ENCODE assay signal across 9 cellular contexts in genomic region chr2:160278101-160278888, GRCh38.
A peak's percentile ranks its signal among the peaks of the same experiment; 100 is the strongest.
DNase-seq lines count a peak whose midpoint lies in the region; ATAC-seq and TF ChIP-seq lines count a peak whose summit lies in the region.
"Had no signal": no experiment of that assay in that cellular context is flagged by ENCODE, and none has a peak within 500 bp of the region (broad histone marks: within the 10 kb centered on the region; RNA-seq: fewer than 3 reads in every experiment).

No MANE protein-coding gene starts in this region.

- no peak overlapping the region for H3K4me2 ChIP-seq in HCT116 (ENCODE audit: low read length)
- H3K4me2 ChIP-seq in osteoblast (ENCODE audit: insufficient read depth, low read length) = no peak overlapping the region
- H3K4me2 ChIP-seq: PC-9 had no signal

- no TSS peak for BruUV-seq in HCT116 (replicated peaks; lab: Mats Ljungman, UMichigan)

- H2AFZ ChIP-seq in HCT116 (ENCODE audit: low read depth, low read length, poor library complexity, severe bottlenecking) = no peak overlapping the region
- H2AFZ ChIP-seq in osteoblast (ENCODE audit: low read length) = no peak overlapping the region
- H2AFZ ChIP-seq: PC-9 had no signal

- H3K36me3 ChIP-seq in HCT116 (ENCODE audit: control insufficient read depth in 1 of 2, insufficient read depth in 2 of 2, low read length in 2 of 2) (peaks cover 0 to 3% of the 10 kb centered on the region in 2 experiments; a peak in 1 of 4 replicates), osteoblast (ENCODE audit: insufficient read depth, low read length) (peaks cover 58% of the 10 kb centered on the region), body of pancreas (replicated peaks in 1 of 2; ENCODE audit: insufficient read depth in 1 of 2, low read depth in 2 of 2) (no peaks in the 10 kb centered on the region)

- RAD21 ChIA-PET in HCT116 (lab: Charles Lee; ENCODE audit: low non-redundant PET in 1 of 2, low total read pairs in 2 of 2, uncharacterized antibody in 2 of 2, unreplicated experiment in 2 of 2) = no interaction called here

- H4K20me1 ChIP-seq in HCT116 (ENCODE audit: insufficient read depth) (no peaks in the 10 kb centered on the region), osteoblast (ENCODE audit: insufficient read depth, low read length) (no peaks in the 10 kb centered on the region)

- H3K9ac ChIP-seq in HCT116 (ENCODE audit: low read length) = no peak overlapping the region

- no peak overlapping the region for H3K4me3 ChIP-seq in HCT116 (replicated peaks in 1 of 2; ENCODE audit: low read depth in 1 of 2, low read length in 2 of 2)
- H3K4me3 ChIP-seq in osteoblast (ENCODE audit: insufficient read depth, low read length) = no peak overlapping the region
- no peak overlapping the region for H3K4me3 ChIP-seq in dorsolateral prefrontal cortex
- no peak overlapping the region for H3K4me3 ChIP-seq in body of pancreas
- H3K4me3 ChIP-seq: PC-9 had no signal

- no peaks in the 10 kb centered on the region for H3K9me2 ChIP-seq in HCT116 (ENCODE audit: insufficient read depth)

- TF ChIP-seq POLR2A in HCT116 (IDR thresholded peaks at IDR 0.05; ENCODE audit: borderline replicate concordance, extremely low read depth, insufficient read depth, insufficient read length) = no peak
- no peak for TF ChIP-seq POLR2A in body of pancreas (IDR thresholded peaks at IDR 0.05)

- no peak for TF ChIP-seq RAD21 in HCT116 (IDR thresholded peaks at IDR 0.05; ENCODE audit: low read depth)

- CTCF ChIA-PET in HCT116 (lab: Charles Lee) = interaction anchor here (0.8 to 1.6 kb wide), 11 partner anchors 8 to 788 kb away, joined by 3 to 6 read pairs (median 4); no protein-coding TSS in a partner anchor

- H3K27ac ChIP-seq in HCT116 (ENCODE audit: low read depth, low read length) (no peak overlapping the region), osteoblast (ENCODE audit: low read depth, low read length) (peak overlapping the region; percentile 41), dorsolateral prefrontal cortex (peak overlapping the region in 1 of 59 donors; percentile 18), body of pancreas (peak overlapping the region in 1 of 4 donors; percentile 26)
- H3K27ac ChIP-seq: PC-9 had no signal

- no peaks in the 10 kb centered on the region for H3K9me3 ChIP-seq in HCT116 (ENCODE audit: control insufficient read depth in 1 of 2, insufficient read depth in 1 of 2, low read depth in 1 of 2, low read length in 2 of 2)
- H3K9me3 ChIP-seq in osteoblast (ENCODE audit: low read depth, low read length) = no peaks in the 10 kb centered on the region
- H3K9me3 ChIP-seq in body of pancreas = no peaks in the 10 kb centered on the region

- POLR2A ChIA-PET in HCT116 (lab: Charles Lee) = no interaction called here

- WGBS in body of pancreas, 2 donors = 80% methylated on average over 9 of the region's 9 CpGs

- intact Hi-C loops in HCT116 (cut with micrococcal nuclease) (no loop called here), dorsolateral prefrontal cortex (cut with DNase I) (no loop called here), body of pancreas (cut with DNase I) (no loop called here)

- DNase-seq in HCT116 (ENCODE audit: low read depth, low spot score) = no peak
- no peak for DNase-seq in osteoblast (ENCODE audit: insufficient read length, low spot score, missing footprints)
- no peak for DNase-seq in activated CD4-positive, alpha-beta T cell treated with anti-CD3 and anti-CD28 coated beads for 48 hours
- DNase-seq in dorsolateral prefrontal cortex = no peak
- no peak for DNase-seq in NCI-H2029 (lab: John Stamatoyannopoulos, UW)
- DNase-seq in body of pancreas = no peak
- DNase-seq: PC-9 had no signal

- H3K4me1 ChIP-seq in HCT116 (ENCODE audit: control insufficient read depth in 1 of 2, insufficient read depth in 2 of 2, low read length in 2 of 2) (peaks cover 0 to 3% of the 10 kb centered on the region in 2 experiments; a peak in 1 of 4 replicates), osteoblast (ENCODE audit: insufficient read depth, low read length) (peaks cover 19% of the 10 kb centered on the region), body of pancreas (peaks cover 31% of the 10 kb centered on the region)

- ATAC-seq in GM18868 (IDR thresholded peaks at IDR 0.05; ENCODE audit: unreplicated experiment) (peak; percentile 98), HCT116 (peak; percentile 85), SK-N-SH treated with all-trans-retinoic acid at 6 μM for 48 hours (peak; percentile 14; the same call in 1 of the 3 replicates), body of pancreas (no peak)

- H3K27me3 ChIP-seq in HCT116 (ENCODE audit: insufficient read depth, low read length) = no peaks in the 10 kb centered on the region
- H3K27me3 ChIP-seq in osteoblast (ENCODE audit: insufficient read depth, low read length) = no peaks in the 10 kb centered on the region
- H3K27me3 ChIP-seq in dorsolateral prefrontal cortex = no peaks in the 10 kb centered on the region
- no peaks in the 10 kb centered on the region for H3K27me3 ChIP-seq in body of pancreas

- H3K79me2 ChIP-seq in HCT116 (ENCODE audit: insufficient read depth, low read length) = no peaks in the 10 kb centered on the region
- H3K79me2 ChIP-seq in osteoblast (ENCODE audit: insufficient read depth, low read length) = no peaks in the 10 kb centered on the region

- TF ChIP-seq CTCF in HCT116 (IDR thresholded peaks at IDR 0.05 in 2 of 3, conservative IDR thresholded peaks at IDR 0.05 in 1 of 3; ENCODE audit: borderline replicate concordance in 1 of 3, insufficient read depth in 1 of 3, low read depth in 2 of 3, low read length in 2 of 3) = no peak
- no peak for TF ChIP-seq CTCF in osteoblast (IDR thresholded peaks at IDR 0.05; ENCODE audit: extremely low read depth, low read depth, low read length)
- no peak for TF ChIP-seq CTCF in dorsolateral prefrontal cortex (IDR thresholded peaks at IDR 0.05 in 54 of 56, conservative IDR thresholded peaks at IDR 0.05 in 2 of 56; ENCODE audit: low read depth in 1 of 56, partially characterized antibody in 56 of 56)
- TF ChIP-seq CTCF in body of pancreas (IDR thresholded peaks at IDR 0.05) = no peak

TF ChIP-seq in HCT116, 20 proteins besides CTCF, POLR2A, EP300 and RAD21:
- TF ChIP-seq FOSL1 (IDR thresholded peaks at IDR 0.05; ENCODE audit: low read depth) = 0 out of 2 replicates have a peak, but pooled peaks have one; percentile 5
- no peak for TF ChIP-seq YY1 (IDR thresholded peaks at IDR 0.05; ENCODE audit: extremely low read depth, insufficient replicate concordance, low read depth, low read length)

TF ChIP-seq in SK-N-SH treated with all-trans-retinoic acid at 6 μM for 48 hours, 23 proteins besides CTCF, POLR2A, EP300 and RAD21:
- no peak for TF ChIP-seq TSHZ2 (CRISPR knock-in tag; IDR thresholded peaks at IDR 0.05)
TF ChIP-seq in SK-N-SH treated with all-trans-retinoic acid at 6 μM for 48 hours: peak in this region for 0.
